In the genomic region with DNA sequence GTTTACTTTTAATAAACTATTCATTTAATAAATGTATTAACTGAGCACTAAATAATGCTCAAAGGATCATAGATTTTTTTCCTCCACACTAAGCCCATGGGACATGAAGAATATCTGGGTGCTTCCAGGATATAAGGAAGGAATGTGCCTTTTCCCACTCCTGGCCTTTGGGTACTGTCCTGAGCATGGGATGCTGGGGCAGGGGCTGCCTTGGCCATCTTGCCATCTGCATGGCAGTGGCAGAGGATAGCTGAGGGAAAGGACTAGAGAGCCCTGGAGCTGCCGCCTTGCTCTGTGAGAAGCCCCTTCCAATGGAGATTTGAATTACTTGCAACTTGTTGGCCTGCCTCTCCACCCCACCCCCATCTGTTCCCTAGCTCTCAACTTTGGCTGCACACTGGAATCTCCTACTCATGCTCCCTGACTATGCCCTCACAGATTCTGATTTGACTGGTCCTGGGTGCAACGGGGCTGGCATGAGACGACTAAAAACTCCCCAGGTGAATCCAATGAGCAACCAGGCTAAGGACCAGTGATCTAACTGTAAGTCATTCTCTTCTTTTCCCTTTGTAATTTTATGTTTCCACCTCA, we compare ENCODE assay signal across 20 cellular contexts. TPM values are rescaled to one million over a fixed set of nuclear protein-coding genes. Genes with fewer than 3 reads are reported as not detected.
DNase-seq lines count a peak whose midpoint lies in the region; TF ChIP-seq lines count a peak whose summit lies in the region.
"Had no signal": no experiment of that assay in that cellular context is flagged by ENCODE, and none has a peak within 500 bp of the region (broad histone marks: within the 10 kb centered on the region; RNA-seq: fewer than 3 reads in every experiment).

No MANE protein-coding gene starts in this region.

- H3K27me3 Mint-ChIP-seq in MCF 10A (ENCODE audit: insufficient read depth, unreplicated experiment) (no peaks in the 10 kb centered on the region), chondrocyte (ENCODE audit: low read depth) (no peaks in the 10 kb centered on the region)

- TF ChIP-seq CTCF in MCF 10A (IDR thresholded peaks at IDR 0.05; ENCODE audit: unreplicated experiment) (no peak), breast epithelium (IDR thresholded peaks at IDR 0.05) (no peak), chondrocyte (IDR thresholded peaks at IDR 0.05) (no peak), spleen (IDR thresholded peaks at IDR 0.05 in 8 of 11, conservative IDR thresholded peaks at IDR 0.05 in 3 of 11) (no peak), suprapubic skin (IDR thresholded peaks at IDR 0.05) (no peak)

- TF ChIP-seq EP300 in suprapubic skin (IDR thresholded peaks at IDR 0.05) = no peak

- BruUV-seq in MCF 10A (replicated peaks; lab: Mats Ljungman, UMichigan) = TSS peak; percentile 13

- no peak overlapping the region for H3K27ac Mint-ChIP-seq in MCF 10A (ENCODE audit: low read depth, unreplicated experiment)
- H3K27ac Mint-ChIP-seq in chondrocyte (ENCODE audit: unreplicated experiment) = peak overlapping the region; percentile 10
- H3K27ac Mint-ChIP-seq: GM23338 had no signal

- peaks cover 8% of the 10 kb centered on the region for H3K4me1 Mint-ChIP-seq in MCF 10A (ENCODE audit: insufficient read depth, unreplicated experiment)
- no peaks in the 10 kb centered on the region for H3K4me1 Mint-ChIP-seq in chondrocyte (ENCODE audit: low read depth)

- H3K4me1 ChIP-seq in breast epithelium (no peaks in the 10 kb centered on the region), spleen (no peaks in the 10 kb centered on the region), suprapubic skin (no peaks in the 10 kb centered on the region)
- H3K4me1 ChIP-seq: upper lobe of right lung had no signal

- H3K9me3 Mint-ChIP-seq in MCF 10A (ENCODE audit: unreplicated experiment) (no peaks in the 10 kb centered on the region), chondrocyte (ENCODE audit: low read depth) (no peaks in the 10 kb centered on the region)
- H3K9me3 Mint-ChIP-seq: GM23338 had no signal

- WGBS in spleen, 5 donors = 88 to 98% (median 94%) methylated on average over 3 of the region's 3 CpGs
- 81% methylated on average over 3 of the region's 3 CpGs for WGBS in suprapubic skin

- CTCF ChIA-PET in MCF 10A (lab: Yijun Ruan, JAX) = no interaction called here

- H3K27me3 ChIP-seq in breast epithelium (no peaks in the 10 kb centered on the region), spleen (replicated peaks in 1 of 7) (no peaks in the 10 kb centered on the region), suprapubic skin (no peaks in the 10 kb centered on the region)
- H3K27me3 ChIP-seq: brain microvascular endothelial cell, upper lobe of right lung had no signal

- POLR2A ChIA-PET in MCF 10A (lab: Yijun Ruan, JAX) = interaction anchor here (0.5 to 0.7 kb wide), 3 partner anchors 151 to 450 kb away, joined by 3 read pairs; no protein-coding TSS in a partner anchor

- DNase-seq in MCF 10A (ENCODE audit: unreplicated experiment) (no peak), breast epithelium (ENCODE audit: low spot score in 2 of 2) (no peak), NCI-H524 (lab: John Stamatoyannopoulos, UW) (peak; percentile 61 to 83), chondrocyte (ENCODE audit: low spot score) (no peak), spleen (peak; percentile 19), NCI-H2227 treated with DMSO at 0.1 percent for 48 hours (lab: John Stamatoyannopoulos, UW) (no peak), suprapubic skin (ENCODE audit: low spot score in 2 of 2) (no peak)
- no peak for DNase-seq in activated effector memory CD4-positive, alpha-beta T cell treated with Interleukin-2 at 50 U/mL for 16 hours
- DNase-seq: activated CD4-positive, alpha-beta T cell treated with anti-CD3 and anti-CD28 coated beads for 1 hour; brain microvascular endothelial cell; C1 segment of cervical spinal cord; cortex of kidney; kidney glomerular epithelial cell; midbrain; MM.1S; NCI-H1417 treated with DMSO at 0.1 percent for 48 hours; NCI-H2107; NCI-H526 treated with DMSO at 0.1 percent for 48 hours; upper lobe of right lung had no signal

- TF ChIP-seq POLR2A in breast epithelium (IDR thresholded peaks at IDR 0.05) = no peak
- TF ChIP-seq POLR2A in spleen (IDR thresholded peaks at IDR 0.05) = no peak
- no peak for TF ChIP-seq POLR2A in suprapubic skin (IDR thresholded peaks at IDR 0.05)

- H3K36me3 Mint-ChIP-seq in MCF 10A (ENCODE audit: insufficient read depth, unreplicated experiment) = peaks cover 39% of the 10 kb centered on the region
- H3K36me3 Mint-ChIP-seq in chondrocyte (ENCODE audit: low read depth) = peaks cover 22% of the 10 kb centered on the region

- H3K27ac ChIP-seq in breast epithelium = no peak overlapping the region
- no peak overlapping the region for H3K27ac ChIP-seq in spleen
- no peak overlapping the region for H3K27ac ChIP-seq in suprapubic skin
- H3K27ac ChIP-seq: brain microvascular endothelial cell, upper lobe of right lung had no signal

- no peak overlapping the region for H3K4me3 Mint-ChIP-seq in MCF 10A (ENCODE audit: unreplicated experiment)
- no peak overlapping the region for H3K4me3 Mint-ChIP-seq in chondrocyte (ENCODE audit: unreplicated experiment)
- H3K4me3 Mint-ChIP-seq: GM23338 had no signal

- no peaks in the 10 kb centered on the region for H3K9me3 ChIP-seq in breast epithelium
- H3K9me3 ChIP-seq in spleen = no peaks in the 10 kb centered on the region
- H3K9me3 ChIP-seq in suprapubic skin = no peaks in the 10 kb centered on the region
- H3K9me3 ChIP-seq: upper lobe of right lung had no signal

- H3K4me3 ChIP-seq in breast epithelium = no peak overlapping the region
- no peak overlapping the region for H3K4me3 ChIP-seq in spleen
- no peak overlapping the region for H3K4me3 ChIP-seq in suprapubic skin
- H3K4me3 ChIP-seq: GM23338, upper lobe of right lung had no signal

- intact Hi-C loops in MCF 10A (cut with micrococcal nuclease) = no loop called here
- intact Hi-C loops in breast epithelium (cut with DNase I; ENCODE audit: low total_unique reads) = loop anchor here (10.0 kb wide), 1 partner anchor 994 kb away; no protein-coding TSS in a partner anchor
- intact Hi-C loops in spleen (cut with DNase I; ENCODE audit: low total_unique reads) = no loop called here

- H3K36me3 ChIP-seq in breast epithelium = no peaks in the 10 kb centered on the region
- peaks cover 0 to 63% (median 42%) of the 10 kb centered on the region in 6 donors for H3K36me3 ChIP-seq in spleen
- H3K36me3 ChIP-seq in suprapubic skin = peaks cover 54% of the 10 kb centered on the region

RNA-seq across cellular contexts. Expression of a gene that starts 15.6 kb away (rescaled TPM):
- total RNA-seq in MCF 10A (2022) (116 and 136 TPM in 2 replicates), breast epithelium (10 to 100 TPM; 87.1 to 91.8 (median 89.8) TPM), chondrocyte (61.8 to 69.7 TPM (median 62.6 TPM) in 3 replicates), spleen (10 to 100 TPM; 38.2 to 53.7 (median 48.2) TPM), suprapubic skin (100 to 1,000 TPM in 1 of 4 donors, 10 to 100 TPM in 3; 50.0 to 169 (median 55.6) TPM)
- 10 to 100 TPM; 25.6 to 37.3 (median 28.1) TPM for polyA plus RNA-seq in spleen

RNA-seq across cellular contexts. Expression of a gene that starts 15.6 kb away (rescaled TPM):
- total RNA-seq in MCF 10A (2022) = 5.3 and 8.5 TPM in 2 replicates
- 10 to 100 TPM in 2 of 3 donors, 1 to 10 TPM in 1; 9.3 to 12.1 (median 11.3) TPM for total RNA-seq in breast epithelium
- 6.4 to 9.3 TPM (median 8.1 TPM) in 3 replicates for total RNA-seq in chondrocyte
- 1 to 10 TPM; 1.4 to 5.5 (median 2.3) TPM for total RNA-seq in spleen
- 1 to 10 TPM in 1 of 3 donors, under 1 TPM in 2; 0.64 to 1.6 (median 0.96) TPM for polyA plus RNA-seq in spleen
- total RNA-seq in suprapubic skin = 1 to 10 TPM; 4.8 to 9.3 (median 6.7) TPM

RNA-seq across cellular contexts. Expression of a gene that starts 20.4 kb away (rescaled TPM):
- total RNA-seq in MCF 10A (2022) (69.4 and 97.1 TPM in 2 replicates), breast epithelium (10 to 100 TPM; 35.2 to 43.6 (median 39.1) TPM), chondrocyte (35.1 to 43.4 TPM (median 41.5 TPM) in 3 replicates), spleen (10 to 100 TPM; 26.1 to 54.8 (median 38.1) TPM), suprapubic skin (10 to 100 TPM; 40.5 to 72.4 (median 53.6) TPM)
- polyA plus RNA-seq in spleen = 100 to 1,000 TPM; 111 to 173 (median 165) TPM

RNA-seq across cellular contexts. Expression of a gene that starts 29.3 kb away (rescaled TPM):
- total RNA-seq in MCF 10A (2022) = 15.0 and 18.2 TPM in 2 replicates
- total RNA-seq in breast epithelium = 10 to 100 TPM; 15.4 to 18.3 (median 16.3) TPM
- total RNA-seq in chondrocyte = 9.8 to 12.3 TPM (median 10.8 TPM) in 3 replicates
- 10 to 100 TPM; 17.0 to 22.6 (median 18.5) TPM for total RNA-seq in spleen
- polyA plus RNA-seq in spleen = 10 to 100 TPM in 1 of 3 donors, 1 to 10 TPM in 2; 8.4 to 11.1 (median 9.0) TPM
- 10 to 100 TPM; 18.1 to 25.0 (median 20.6) TPM for total RNA-seq in suprapubic skin

RNA-seq across cellular contexts. Expression of a gene that starts 29.3 kb away (rescaled TPM):
- total RNA-seq in MCF 10A (2022) (5.0 and 5.9 TPM in 2 replicates), breast epithelium (1 to 10 TPM; 5.9 to 8.9 (median 6.6) TPM), chondrocyte (4.5 to 6.3 TPM (median 5.8 TPM) in 3 replicates), spleen (1 to 10 TPM; 5.9 to 8.1 (median 7.3) TPM), suprapubic skin (10 to 100 TPM; 10.5 to 11.6 (median 10.7) TPM)
- polyA plus RNA-seq in spleen = 1 to 10 TPM; 2.4 to 4.0 (median 2.9) TPM

Comparison
In these comparisons a context has a peak if more than half of its experiments do, and no peak if none do; other contexts are left out.
1. DNase-seq: peak in NCI-H524 (2 of 2) and spleen (single experiment); none in MCF 10A (single experiment), breast epithelium (0 of 2), chondrocyte (single experiment), NCI-H2227 treated with DMSO at 0.1 percent for 48 hours (single experiment), suprapubic skin (0 of 2) and activated effector memory CD4-positive, alpha-beta T cell treated with Interleukin-2 at 50 U/mL for 16 hours (single experiment).